Comparison of ENCODE assay signal across 18 cellular contexts in genomic region chr20:5923493-5923892, GRCh38. TPM values are rescaled to one million over a fixed set of nuclear protein-coding genes. Genes with fewer than 3 reads are reported as not detected.
DNase-seq lines count a peak whose midpoint lies in the region; ATAC-seq and TF ChIP-seq lines count a peak whose summit lies in the region.
"Had no signal": no experiment of that assay in that cellular context is flagged by ENCODE, and none has a peak within 500 bp of the region (broad histone marks: within the 10 kb centered on the region; RNA-seq: fewer than 3 reads in every experiment).

No MANE protein-coding gene starts in this region.

- H3K79me2 ChIP-seq in Karpas-422 (ENCODE audit: low read length) (no peaks in the 10 kb centered on the region), PC-9 (ENCODE audit: low read depth) (no peaks in the 10 kb centered on the region), GM23338 (replicated peaks; ENCODE audit: insufficient read depth) (no peaks in the 10 kb centered on the region)

- H3K36me3 ChIP-seq in Karpas-422 (ENCODE audit: insufficient read depth, low read length) (no peaks in the 10 kb centered on the region), PC-9 (ENCODE audit: low read depth) (no peaks in the 10 kb centered on the region), GM23338 (ENCODE audit: insufficient read depth) (no peaks in the 10 kb centered on the region)

- peak overlapping the region; percentile 77; the same call in 1 of the 2 replicates for H2AFZ ChIP-seq in Karpas-422 (ENCODE audit: low read length)
- H2AFZ ChIP-seq in PC-9: 0 out of 2 replicates have a peak overlapping the region, but pooled peaks have one; percentile 17
- H2AFZ ChIP-seq in GM23338: no peak overlapping the region

- H3K4me2 ChIP-seq in Karpas-422 (ENCODE audit: low read depth, low read length, poor library complexity, severe bottlenecking) (no peak overlapping the region), PC-9 (no peak overlapping the region), GM23338 (no peak overlapping the region)

- no peak for DNase-seq in Karpas-422
- DNase-seq in NB4 (ENCODE audit: low read depth): peak; percentile 51
- no peak for DNase-seq in PC-9
- DNase-seq in islet precursor cell: peak; percentile 20
- no peak for DNase-seq in NCI-H69 (lab: John Stamatoyannopoulos, UW)
- DNase-seq in GM23338 (ENCODE audit: low spot score): no peak
- DNase-seq: BE2C; Calu3; CD4-positive, alpha-beta memory T cell; DMS79; HCEC 1CT; NCI-H1417; NCI-H2029; NCI-H2171; NCI-H446; SHP77 treated with DMSO at 0.1 percent for 48 hours; T-helper 9 cell had no signal

- BruUV-seq in PC-9 (replicated peaks; lab: Mats Ljungman, UMichigan): no TSS peak

- intact Hi-C loops in PC-9 (cut with micrococcal nuclease; ENCODE audit: unreplicated experiment): no loop called here

- TF ChIP-seq CTCF in NB4 (IDR thresholded peaks at IDR 0.05; ENCODE audit: low read depth, low read length) (no peak), PC-9 (conservative IDR thresholded peaks at IDR 0.05) (no peak), GM23338 (conservative IDR thresholded peaks at IDR 0.05; ENCODE audit: low read depth in 2 of 2) (no peak)

- H3K9me3 ChIP-seq in Karpas-422 (ENCODE audit: low read length) (no peaks in the 10 kb centered on the region), PC-9 (ENCODE audit: insufficient read depth, low read depth) (no peaks in the 10 kb centered on the region)
- H3K9me3 ChIP-seq: BE2C had no signal

- H3K4me1 ChIP-seq in Karpas-422 (ENCODE audit: low read length) (peaks cover 6% of the 10 kb centered on the region), PC-9 (replicated peaks; ENCODE audit: insufficient read depth) (peaks cover 12% of the 10 kb centered on the region; the same call in 1 of the 2 replicates), GM23338 (ENCODE audit: insufficient read depth) (peaks cover 8% of the 10 kb centered on the region)

- no peak overlapping the region for H3K9ac ChIP-seq in Karpas-422 (ENCODE audit: low read length)

- CTCF ChIA-PET in PC-9 (lab: Charles Lee): no interaction called here

- no peak for TF ChIP-seq POLR2A in NB4 (IDR thresholded peaks at IDR 0.05; ENCODE audit: extremely low read depth, insufficient read length)

- no peak overlapping the region for H3K27ac ChIP-seq in Karpas-422 (ENCODE audit: low read length)
- H3K27ac ChIP-seq in PC-9: no peak overlapping the region
- H3K27ac ChIP-seq in GM23338 (ENCODE audit: low read depth): no peak overlapping the region

- no peaks in the 10 kb centered on the region for H3K9me2 ChIP-seq in Karpas-422 (replicated peaks; ENCODE audit: insufficient read depth, low read length)
- peaks cover 5% of the 10 kb centered on the region; the same call in 1 of the 2 replicates for H3K9me2 ChIP-seq in PC-9 (ENCODE audit: insufficient read depth)
- no peaks in the 10 kb centered on the region for H3K9me2 ChIP-seq in GM23338 (ENCODE audit: insufficient read depth)

- H3K4me3 ChIP-seq in Karpas-422 (ENCODE audit: low read length) (no peak overlapping the region), NB4 (ENCODE audit: low read depth, low read length) (no peak overlapping the region), PC-9 (no peak overlapping the region), GM23338 (no peak overlapping the region)

- H3F3A ChIP-seq in PC-9 (ENCODE audit: insufficient read depth, low read depth) (no peaks in the 10 kb centered on the region), GM23338 (replicated peaks; ENCODE audit: low read depth) (no peaks in the 10 kb centered on the region)

- ATAC-seq in GM23338: no peak
- no peak for ATAC-seq in HG02642 (IDR thresholded peaks at IDR 0.05; ENCODE audit: poor library complexity, unreplicated experiment)

- POLR2A ChIA-PET in PC-9 (lab: Charles Lee; ENCODE audit: unreplicated experiment): no interaction called here

- H4K20me1 ChIP-seq in Karpas-422 (ENCODE audit: insufficient read depth, low read depth, low read length) (no peaks in the 10 kb centered on the region), PC-9 (ENCODE audit: insufficient read depth) (no peaks in the 10 kb centered on the region), GM23338 (replicated peaks; ENCODE audit: insufficient read depth) (no peaks in the 10 kb centered on the region)

- no peak overlapping the region for H3K4me3 Mint-ChIP-seq in GM23338
- H3K4me3 Mint-ChIP-seq: CD4-positive, alpha-beta memory T cell had no signal

- peaks cover 10% of the 10 kb centered on the region for H3K4me1 Mint-ChIP-seq in GM23338

- H3K27me3 ChIP-seq in Karpas-422 (ENCODE audit: low read length) (no peaks in the 10 kb centered on the region), PC-9 (ENCODE audit: insufficient read depth, low read depth) (peaks cover 47% of the 10 kb centered on the region), GM23338 (ENCODE audit: insufficient read depth) (no peaks in the 10 kb centered on the region)
- H3K27me3 ChIP-seq: BE2C had no signal

- H3K9me3 Mint-ChIP-seq in GM23338: no peaks in the 10 kb centered on the region
- H3K9me3 Mint-ChIP-seq: CD4-positive, alpha-beta memory T cell had no signal

- no peaks in the 10 kb centered on the region for H3K36me3 Mint-ChIP-seq in GM23338 (ENCODE audit: low read depth)
- H3K36me3 Mint-ChIP-seq: CD4-positive, alpha-beta memory T cell had no signal

- no peak overlapping the region for H3K27ac Mint-ChIP-seq in GM23338
- H3K27ac Mint-ChIP-seq: CD4-positive, alpha-beta memory T cell had no signal

- peaks cover 1% of the 10 kb centered on the region for H3K27me3 Mint-ChIP-seq in GM23338 (ENCODE audit: insufficient read depth, low read depth, poor library complexity)

TF ChIP-seq in GM23338, 12 proteins besides CTCF, POLR2A, EP300 and RAD21:
- TF ChIP-seq CREB1 (CRISPR knock-in tag; IDR thresholded peaks at IDR 0.05; ENCODE audit: low read depth) (no peak), REST (IDR thresholded peaks at IDR 0.05; ENCODE audit: unreplicated experiment) (no peak)
TF ChIP-seq in GM23338: peak in this region for 0.

RNA-seq across cellular contexts. Expression of gene CHGB, which starts 12.2 kb away (rescaled TPM):
- total RNA-seq in Karpas-422 (2014; rRNA removed; shearing (Covaris generic); ENCODE audit: low replicate concordance): 0.07 and 0.11 TPM in 2 replicates
- not detected in 2 replicates for total RNA-seq in PC-9 (2021)
- total RNA-seq in GM23338 (2014; rRNA removed; shearing (Covaris generic)): 1.2 and 2.6 TPM in 2 replicates
- 2.0 and 3.6 TPM in 2 replicates for polyA plus RNA-seq in GM23338 (2016; fragmentation: Nextera tagmentation; extraction: Ambion mirVana)
- total RNA-seq: Calu3 had no signal

RNA-seq across cellular contexts. Expression of gene TRMT6, which starts 26.8 kb away (rescaled TPM):
- 21.1 and 26.8 TPM in 2 replicates for total RNA-seq in Karpas-422 (2014; rRNA removed; shearing (Covaris generic); ENCODE audit: low replicate concordance)
- 12.2 and 16.2 TPM in 2 replicates for total RNA-seq in PC-9 (2021)
- 15.5 and 17.9 TPM in 2 replicates for total RNA-seq in GM23338 (2014; rRNA removed; shearing (Covaris generic))
- polyA plus RNA-seq in GM23338 (2016; fragmentation: Nextera tagmentation; extraction: Ambion mirVana): 26.3 and 29.4 TPM in 2 replicates

RNA-seq across cellular contexts. Expression of gene MCM8, which starts 27.0 kb away (rescaled TPM):
- 11.5 and 12.6 TPM in 2 replicates for total RNA-seq in Karpas-422 (2014; rRNA removed; shearing (Covaris generic); ENCODE audit: low replicate concordance)
- 18.2 and 22.4 TPM in 2 replicates for total RNA-seq in PC-9 (2021)
- 22.5 and 30.4 TPM in 2 replicates for total RNA-seq in GM23338 (2014; rRNA removed; shearing (Covaris generic))
- polyA plus RNA-seq in GM23338 (2016; fragmentation: Nextera tagmentation; extraction: Ambion mirVana): 8.5 and 10.6 TPM in 2 replicates

Comparison
In these comparisons a context has a peak if more than half of its experiments do, and no peak if none do; other contexts are left out.
1. DNase-seq: peak in NB4 (single experiment) and islet precursor cell (single experiment); none in Karpas-422 (single experiment), PC-9 (0 of 2), NCI-H69 (single experiment) and GM23338 (single experiment).